In genomic region chr21:45228171-45228641, GRCh38 we compare ENCODE assay signal across 9 cellular contexts. TPM values are rescaled to one million over a fixed set of nuclear protein-coding genes. Genes with fewer than 3 reads are reported as not detected.
A peak's percentile ranks its signal among the peaks of the same experiment; 100 is the strongest.
DNase-seq lines count a peak whose midpoint lies in the region; ATAC-seq and TF ChIP-seq lines count a peak whose summit lies in the region.
"Had no signal": no experiment of that assay in that cellular context is flagged by ENCODE, and none has a peak within 500 bp of the region (broad histone marks: within the 10 kb centered on the region; RNA-seq: fewer than 3 reads in every experiment).

No MANE protein-coding gene starts in this region.

- H3K9me3 Mint-ChIP-seq in activated naive CD4-positive, alpha-beta T cell treated with anti-CD3 and anti-CD28 coated beads, Interleukin-2, amount 10 ng/mL, durations not matched to agents 7 days and 5 days: no peaks in the 10 kb centered on the region

- H3K27ac ChIP-seq in lung (ENCODE audit: low read depth in 1 of 2, low read length in 1 of 2): no peak overlapping the region
- H3K27ac ChIP-seq: uterus had no signal

- H3K4me3 ChIP-seq in lung: no peak overlapping the region
- H3K4me3 ChIP-seq: uterus had no signal

- CTCF ChIA-PET in activated naive CD4-positive, alpha-beta T cell treated with anti-CD3 and anti-CD28 coated beads, Interleukin-2, amount 10 ng/mL, durations not matched to agents 7 days and 5 days (lab: Charles Lee): interaction anchor here (0.8 to 0.9 kb wide), 2 partner anchors 9 to 62 kb away, joined by 3 read pairs; no protein-coding TSS in a partner anchor

- 55 to 76% methylated on average over 6 of the region's 6 CpGs for WGBS in lung, 2 donors

- H3K27me3 Mint-ChIP-seq in activated naive CD4-positive, alpha-beta T cell treated with anti-CD3 and anti-CD28 coated beads, Interleukin-2, amount 10 ng/mL, durations not matched to agents 7 days and 5 days: peaks cover 6% of the 10 kb centered on the region

- no peak overlapping the region for H3K4me3 Mint-ChIP-seq in activated naive CD4-positive, alpha-beta T cell treated with anti-CD3 and anti-CD28 coated beads, Interleukin-2, amount 10 ng/mL, durations not matched to agents 7 days and 5 days

- no peak overlapping the region for H3K27ac Mint-ChIP-seq in activated naive CD4-positive, alpha-beta T cell treated with anti-CD3 and anti-CD28 coated beads, Interleukin-2, amount 10 ng/mL, durations not matched to agents 7 days and 5 days

- ATAC-seq in lung (ENCODE audit: insufficient read depth, low FRiP score): peak; percentile 36
- no peak for ATAC-seq in GM21786 (IDR thresholded peaks at IDR 0.05; ENCODE audit: unreplicated experiment)

- H3K36me3 Mint-ChIP-seq in activated naive CD4-positive, alpha-beta T cell treated with anti-CD3 and anti-CD28 coated beads, Interleukin-2, amount 10 ng/mL, durations not matched to agents 7 days and 5 days: peaks cover 5% of the 10 kb centered on the region

- TF ChIP-seq CTCF in lung (IDR thresholded peaks at IDR 0.05; ENCODE audit: control extremely low read depth, extremely low read depth): no peak

- H3K9me3 ChIP-seq in lung (ENCODE audit: control insufficient read depth in 2 of 2, insufficient read depth in 1 of 2, low read length in 1 of 2): no peaks in the 10 kb centered on the region
- H3K9me3 ChIP-seq: uterus had no signal

- peaks cover 0 to 6% of the 10 kb centered on the region in 2 donors for H3K36me3 ChIP-seq in lung (ENCODE audit: control insufficient read depth in 2 of 2, insufficient read depth in 2 of 2, low read length in 2 of 2)
- H3K36me3 ChIP-seq: uterus had no signal

- no peaks in the 10 kb centered on the region for H3K27me3 ChIP-seq in lung (ENCODE audit: control insufficient read depth, insufficient read depth)
- H3K27me3 ChIP-seq: uterus had no signal

- peaks cover 44% of the 10 kb centered on the region for H3K4me1 Mint-ChIP-seq in activated naive CD4-positive, alpha-beta T cell treated with anti-CD3 and anti-CD28 coated beads, Interleukin-2, amount 10 ng/mL, durations not matched to agents 7 days and 5 days

- DNase-seq in AG08395 (ENCODE audit: low spot score) (peak; percentile 91), RPMI7951 (ENCODE audit: low read depth) (peak; percentile 95), lung (ENCODE audit: low spot score) (no peak), GF-D8 (lab: John Stamatoyannopoulos, UW) (no peak), mesenteric fat pad (ENCODE audit: low spot score) (no peak)
- peak; percentile 52 for DNase-seq in activated naive CD4-positive, alpha-beta T cell treated with anti-CD3 and anti-CD28 coated beads, Interleukin-2, amount 10 ng/mL, durations not matched to agents 7 days and 5 days
- peak; percentile 59 to 88 for DNase-seq in stimulated activated CD8-positive, alpha-beta memory T cell treated with anti-CD3 and anti-CD28 coated beads, Interleukin-7, amount 100 ng/mL, for 48 hours (ENCODE audit: extremely low read depth in 1 of 2, low read depth in 1 of 2)

- H3K4me1 ChIP-seq in lung (ENCODE audit: control insufficient read depth in 2 of 2, insufficient read depth in 2 of 2, low read length in 2 of 2): peaks cover 0 to 2% of the 10 kb centered on the region in 2 donors
- H3K4me1 ChIP-seq: uterus had no signal

RNA-seq across cellular contexts. Expression of gene POFUT2, which starts 59.5 kb away (rescaled TPM):
- 24.6 and 30.3 TPM in 2 replicates for total RNA-seq in RPMI7951 (2014; rRNA removed; shearing (Covaris generic))
- total RNA-seq in lung (10 to 100 TPM; 34.1 to 35.7 TPM), mesenteric fat pad (29.6 TPM)
- 10 to 100 TPM; 17.9 to 18.1 TPM for polyA plus RNA-seq in lung

Comparison
In these comparisons a context has a peak if more than half of its experiments do, and no peak if none do; other contexts are left out.
1. DNase-seq: peak in AG08395 (single experiment), RPMI7951 (single experiment), activated naive CD4-positive, alpha-beta T cell treated with anti-CD3 and anti-CD28 coated beads, Interleukin-2, amount 10 ng/mL, durations not matched to agents 7 days and 5 days (single experiment) and stimulated activated CD8-positive, alpha-beta memory T cell treated with anti-CD3 and anti-CD28 coated beads, Interleukin-7, amount 100 ng/mL, for 48 hours (2 of 2); none in lung (single experiment), GF-D8 (single experiment) and mesenteric fat pad (single experiment).